ENCODE assay signal across 27 cellular contexts in genomic region chr11:116412118-116412889, GRCh38.
A peak's percentile ranks its signal among the peaks of the same experiment; 100 is the strongest.
DNase-seq lines count a peak whose midpoint lies in the region; TF ChIP-seq lines count a peak whose summit lies in the region.
"Had no signal": no experiment of that assay in that cellular context is flagged by ENCODE, and none has a peak within 500 bp of the region (broad histone marks: within the 10 kb centered on the region; RNA-seq: fewer than 3 reads in every experiment).

No MANE protein-coding gene starts in this region.

- intact Hi-C loops in A673 (cut with micrococcal nuclease; ENCODE audit: unreplicated experiment) = no loop called here

- peaks cover 29% of the 10 kb centered on the region for H3K4me1 Mint-ChIP-seq in nephron
- H3K4me1 Mint-ChIP-seq: activated CD8-positive, alpha-beta memory T cell treated with anti-CD3 and anti-CD28 coated beads, Interleukin-2, amount 10 ng/mL, durations not matched to agents 7 days and 5 days; stimulated activated memory B cell treated with anti-CD40 and anti-IgM and Interleukin-4, amounts not matched to agents 10 μg/mL and 1 μg/mL and 100 μg/mL, for 72 hours had no signal

- H3K4me3 ChIP-seq in hepatocyte = no peak overlapping the region
- H3K4me3 ChIP-seq in SK-N-SH (ENCODE audit: low read depth in 2 of 2, low read length in 1 of 2) = no peak overlapping the region
- H3K4me3 ChIP-seq in A673 (ENCODE audit: low read depth, low read length, poor library complexity, severe bottlenecking) = no peak overlapping the region
- H3K4me3 ChIP-seq: GM12878, lung, vagina had no signal

- no peaks in the 10 kb centered on the region for H3K9me3 ChIP-seq in hepatocyte (ENCODE audit: low read depth)
- H3K9me3 ChIP-seq in SK-N-SH = no peaks in the 10 kb centered on the region
- no peaks in the 10 kb centered on the region for H3K9me3 ChIP-seq in A673 (ENCODE audit: low read depth, low read length, poor library complexity, severe bottlenecking)
- H3K9me3 ChIP-seq: vagina had no signal

- H3K9me2 ChIP-seq in hepatocyte (replicated peaks; ENCODE audit: insufficient read depth) (no peaks in the 10 kb centered on the region), SK-N-SH (no peaks in the 10 kb centered on the region)

- TF ChIP-seq RAD21 in SK-N-SH (IDR thresholded peaks at IDR 0.05; ENCODE audit: low read length) = no peak

- no peaks in the 10 kb centered on the region for H4K20me1 ChIP-seq in hepatocyte (ENCODE audit: insufficient read depth, poor library complexity, severe bottlenecking)
- no peaks in the 10 kb centered on the region for H4K20me1 ChIP-seq in SK-N-SH (ENCODE audit: insufficient read depth)

- H3K27ac Mint-ChIP-seq in nephron = peak overlapping the region; percentile 68 to 91 (median 88)
- H3K27ac Mint-ChIP-seq: activated CD8-positive, alpha-beta memory T cell treated with anti-CD3 and anti-CD28 coated beads, Interleukin-2, amount 10 ng/mL, durations not matched to agents 7 days and 5 days; activated T-cell treated with anti-CD3 and anti-CD28 coated beads, Interleukin-2, amount 50 U/mL, for 72 hours; dendritic cell treated with granulocyte-macrophage colony-stimulating factor and Interleukin-4, amounts not matched to agents 40 ng/mL and 50 ng/mL, for 4 days; stimulated activated memory B cell treated with anti-CD40 and anti-IgM and Interleukin-4, amounts not matched to agents 10 μg/mL and 1 μg/mL and 100 μg/mL, for 72 hours had no signal

- H3K4me1 ChIP-seq in hepatocyte (ENCODE audit: insufficient read depth) (peaks cover 19% of the 10 kb centered on the region), SK-N-SH (ENCODE audit: control insufficient read depth in 1 of 2, insufficient read depth in 2 of 2, low read depth in 1 of 2, low read length in 1 of 2) (peaks cover 0 to 39% of the 10 kb centered on the region in 2 experiments; a peak in 1 of 4 replicates), A673 (ENCODE audit: insufficient read depth, low read length, poor library complexity, severe bottlenecking) (no peaks in the 10 kb centered on the region)
- H3K4me1 ChIP-seq: vagina had no signal

- BruUV-seq in A673 (replicated peaks; lab: Mats Ljungman, UMichigan) = no TSS peak

- H2AFZ ChIP-seq in hepatocyte (no peak overlapping the region), SK-N-SH (ENCODE audit: low read depth) (no peak overlapping the region)

- 34% methylated on average over 6 of the region's 6 CpGs for WGBS in hepatocyte (ENCODE audit: low lambda C conversion rate, missing lambda C conversion rate)
- WGBS in SK-N-SH (ENCODE audit: low lambda C conversion rate) = 59% methylated on average over 6 of the region's 6 CpGs

- DNase-seq in Daoy (ENCODE audit: low read depth) = peak; percentile 45
- peak; percentile 45 for DNase-seq in RPMI7951 (ENCODE audit: low read depth)
- DNase-seq in hepatocyte (ENCODE audit: low spot score) = peak; percentile 64
- DNase-seq in activated naive CD4-positive, alpha-beta T cell treated with anti-CD3 and anti-CD28 coated beads, Interleukin-2, amount 50 U/mL, for 16 hours = no peak
- no peak for DNase-seq in NCI-H1048 (lab: John Stamatoyannopoulos, UW)
- no peak for DNase-seq in SK-N-SH
- no peak for DNase-seq in A673 (ENCODE audit: low spot score)
- DNase-seq: ACHN; activated CD4-positive, alpha-beta T cell treated with anti-CD3 and anti-CD28 coated beads, Interleukin-2, amount 50 U/mL, for 1 hour; activated CD8-positive, alpha-beta memory T cell treated with anti-CD3 and anti-CD28 coated beads, Interleukin-2, amount 10 ng/mL, durations not matched to agents 7 days and 5 days; activated naive CD4-positive, alpha-beta T cell treated with Interleukin-2 at 50 U/mL for 16 hours; activated T-cell treated with anti-CD3 and anti-CD28 coated beads, Interleukin-2, amount 50 U/mL, for 72 hours; amniotic stem cell; caudate nucleus; COR-L47; DND-41; NCI-H1694; NCI-H2171; NCI-H526; stimulated activated CD4-positive, alpha-beta T cell treated with anti-CD3 and anti-CD28 coated beads, Interleukin-4, amount 100 ng/mL, for 1 hour; WERI-Rb-1 had no signal

- peaks cover 8% of the 10 kb centered on the region for H3K27me3 Mint-ChIP-seq in nephron (ENCODE audit: low read depth)
- H3K27me3 Mint-ChIP-seq: activated CD8-positive, alpha-beta memory T cell treated with anti-CD3 and anti-CD28 coated beads, Interleukin-2, amount 10 ng/mL, durations not matched to agents 7 days and 5 days had no signal

- no peaks in the 10 kb centered on the region for H3K79me2 ChIP-seq in hepatocyte
- H3K79me2 ChIP-seq in SK-N-SH (ENCODE audit: insufficient read depth) = no peaks in the 10 kb centered on the region

- H3K36me3 ChIP-seq in hepatocyte (replicated peaks; ENCODE audit: insufficient read depth, low read depth) (no peaks in the 10 kb centered on the region), SK-N-SH (replicated peaks in 1 of 2; ENCODE audit: control insufficient read depth in 1 of 2, insufficient read depth in 2 of 2, low read length in 1 of 2) (no peaks in the 10 kb centered on the region), A673 (ENCODE audit: insufficient read depth, low read length, poor library complexity, severe bottlenecking) (no peaks in the 10 kb centered on the region)
- H3K36me3 ChIP-seq: vagina, WERI-Rb-1 had no signal

- POLR2A ChIA-PET in SK-N-SH (lab: Yijun Ruan, JAX) = interaction anchor here (0.6 to 1.3 kb wide), 2 partner anchors 9 to 93 kb away, joined by 3 read pairs; no protein-coding TSS in a partner anchor
- POLR2A ChIA-PET in A673 (lab: Charles Lee; ENCODE audit: low non-redundant PET) = no interaction called here

- H3K36me3 Mint-ChIP-seq in nephron (ENCODE audit: low read depth) = no peaks in the 10 kb centered on the region
- H3K36me3 Mint-ChIP-seq: activated CD8-positive, alpha-beta memory T cell treated with anti-CD3 and anti-CD28 coated beads, Interleukin-2, amount 10 ng/mL, durations not matched to agents 7 days and 5 days; stimulated activated memory B cell treated with anti-CD40 and anti-IgM and Interleukin-4, amounts not matched to agents 10 μg/mL and 1 μg/mL and 100 μg/mL, for 72 hours had no signal

- H3K27ac ChIP-seq in hepatocyte (peak overlapping the region; percentile 86), SK-N-SH (ENCODE audit: low read depth in 2 of 2, low read length in 1 of 2) (peak overlapping the region in 1 of 2 experiments; percentile 100; a peak in 2 of 4 replicates), A673 (ENCODE audit: low read depth, low read length, poor library complexity, severe bottlenecking) (no peak overlapping the region)
- H3K27ac ChIP-seq: WERI-Rb-1 had no signal

- no peaks in the 10 kb centered on the region for H3F3A ChIP-seq in SK-N-SH (replicated peaks; ENCODE audit: insufficient read depth)

- no peaks in the 10 kb centered on the region for H3K27me3 ChIP-seq in hepatocyte
- H3K27me3 ChIP-seq in SK-N-SH (ENCODE audit: insufficient read depth) = no peaks in the 10 kb centered on the region
- H3K27me3 ChIP-seq in A673 (replicated peaks; ENCODE audit: insufficient read depth, low read depth, low read length, poor library complexity) = peaks cover 7% of the 10 kb centered on the region
- H3K27me3 ChIP-seq: vagina had no signal

- no peaks in the 10 kb centered on the region for H3K9me3 Mint-ChIP-seq in nephron
- H3K9me3 Mint-ChIP-seq: activated T-cell treated with anti-CD3 and anti-CD28 coated beads, Interleukin-2, amount 50 U/mL, for 72 hours; dendritic cell treated with granulocyte-macrophage colony-stimulating factor and Interleukin-4, amounts not matched to agents 40 ng/mL and 50 ng/mL, for 4 days; stimulated activated memory B cell treated with anti-CD40 and anti-IgM and Interleukin-4, amounts not matched to agents 10 μg/mL and 1 μg/mL and 100 μg/mL, for 72 hours had no signal

- H3K4me3 Mint-ChIP-seq in nephron = no peak overlapping the region
- H3K4me3 Mint-ChIP-seq: activated CD8-positive, alpha-beta memory T cell treated with anti-CD3 and anti-CD28 coated beads, Interleukin-2, amount 10 ng/mL, durations not matched to agents 7 days and 5 days; activated T-cell treated with anti-CD3 and anti-CD28 coated beads, Interleukin-2, amount 50 U/mL, for 72 hours; dendritic cell treated with granulocyte-macrophage colony-stimulating factor and Interleukin-4, amounts not matched to agents 40 ng/mL and 50 ng/mL, for 4 days; stimulated activated memory B cell treated with anti-CD40 and anti-IgM and Interleukin-4, amounts not matched to agents 10 μg/mL and 1 μg/mL and 100 μg/mL, for 72 hours had no signal

- no peak for TF ChIP-seq EP300 in SK-N-SH (IDR thresholded peaks at IDR 0.05; ENCODE audit: borderline replicate concordance in 1 of 2, low read depth in 1 of 2, low read length in 1 of 2)

- CTCF ChIA-PET in SK-N-SH (lab: Yijun Ruan, JAX) = interaction anchor here (0.6 to 1.3 kb wide), 3 partner anchors 10 to 38 kb away, joined by 3 to 4 read pairs (median 4); no protein-coding TSS in a partner anchor
- CTCF ChIA-PET in A673 (lab: Charles Lee) = no interaction called here

- TF ChIP-seq CTCF in hepatocyte (IDR thresholded peaks at IDR 0.05; ENCODE audit: poor library complexity) (no peak), nephron (IDR thresholded peaks at IDR 0.05; ENCODE audit: unreplicated experiment in 3 of 3) (no peak), SK-N-SH (IDR thresholded peaks at IDR 0.05) (no peak), A673 (conservative IDR thresholded peaks at IDR 0.05; ENCODE audit: low read depth, low read length) (no peak)

- no peak overlapping the region for H3K9ac ChIP-seq in SK-N-SH

- H3K4me2 ChIP-seq in hepatocyte (peak overlapping the region; percentile 40), SK-N-SH (no peak overlapping the region)

Comparison
In these comparisons a context has a peak if more than half of its experiments do, and no peak if none do; other contexts are left out.
1. DNase-seq: peak in Daoy (single experiment), RPMI7951 (single experiment) and hepatocyte (single experiment); none in activated naive CD4-positive, alpha-beta T cell treated with anti-CD3 and anti-CD28 coated beads, Interleukin-2, amount 50 U/mL, for 16 hours (single experiment), NCI-H1048 (single experiment), SK-N-SH (single experiment) and A673 (single experiment).